In the genomic region with DNA sequence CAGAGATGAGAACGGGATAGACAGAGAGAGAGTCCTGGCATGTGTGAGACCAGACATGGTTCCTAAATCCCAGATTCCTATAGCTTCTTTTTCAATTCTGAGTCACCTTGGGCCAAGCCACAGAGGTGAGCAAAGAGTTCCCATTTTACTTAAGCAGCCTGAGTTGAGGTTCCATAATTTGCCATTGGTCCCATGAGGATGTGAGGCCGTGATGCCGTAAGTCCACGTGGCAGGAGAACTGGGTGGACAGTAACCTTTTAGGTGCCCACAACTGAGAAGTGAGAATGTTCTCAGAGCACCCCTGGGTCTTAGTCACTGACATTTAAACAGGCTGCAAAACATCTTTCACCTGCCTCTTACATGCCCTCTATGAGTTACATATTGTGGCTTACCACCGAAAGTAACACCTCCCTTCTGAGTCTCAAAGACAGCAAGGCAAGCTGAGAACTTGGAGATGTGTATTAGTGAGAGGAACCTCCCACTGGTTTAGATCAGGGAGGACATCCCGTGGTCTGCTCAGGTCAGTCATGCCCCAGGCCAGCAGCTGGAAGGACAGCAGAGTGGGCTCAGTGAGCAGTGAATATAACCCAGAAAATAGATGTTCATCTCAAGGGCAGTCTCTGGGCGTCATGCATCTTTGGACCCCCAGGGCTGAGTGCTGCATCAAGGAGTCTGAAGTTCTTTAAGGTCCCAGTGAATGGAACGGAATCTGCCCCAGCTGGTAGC, we compare ENCODE assay signal across 1 cellular context.
TF ChIP-seq lines count a peak whose summit lies in the region.

No MANE protein-coding gene starts in this region.

TF ChIP-seq in GM12878, 131 proteins besides CTCF, POLR2A, EP300 and RAD21 (continued from another document and continues in another):
- TF ChIP-seq, protein P1, sequence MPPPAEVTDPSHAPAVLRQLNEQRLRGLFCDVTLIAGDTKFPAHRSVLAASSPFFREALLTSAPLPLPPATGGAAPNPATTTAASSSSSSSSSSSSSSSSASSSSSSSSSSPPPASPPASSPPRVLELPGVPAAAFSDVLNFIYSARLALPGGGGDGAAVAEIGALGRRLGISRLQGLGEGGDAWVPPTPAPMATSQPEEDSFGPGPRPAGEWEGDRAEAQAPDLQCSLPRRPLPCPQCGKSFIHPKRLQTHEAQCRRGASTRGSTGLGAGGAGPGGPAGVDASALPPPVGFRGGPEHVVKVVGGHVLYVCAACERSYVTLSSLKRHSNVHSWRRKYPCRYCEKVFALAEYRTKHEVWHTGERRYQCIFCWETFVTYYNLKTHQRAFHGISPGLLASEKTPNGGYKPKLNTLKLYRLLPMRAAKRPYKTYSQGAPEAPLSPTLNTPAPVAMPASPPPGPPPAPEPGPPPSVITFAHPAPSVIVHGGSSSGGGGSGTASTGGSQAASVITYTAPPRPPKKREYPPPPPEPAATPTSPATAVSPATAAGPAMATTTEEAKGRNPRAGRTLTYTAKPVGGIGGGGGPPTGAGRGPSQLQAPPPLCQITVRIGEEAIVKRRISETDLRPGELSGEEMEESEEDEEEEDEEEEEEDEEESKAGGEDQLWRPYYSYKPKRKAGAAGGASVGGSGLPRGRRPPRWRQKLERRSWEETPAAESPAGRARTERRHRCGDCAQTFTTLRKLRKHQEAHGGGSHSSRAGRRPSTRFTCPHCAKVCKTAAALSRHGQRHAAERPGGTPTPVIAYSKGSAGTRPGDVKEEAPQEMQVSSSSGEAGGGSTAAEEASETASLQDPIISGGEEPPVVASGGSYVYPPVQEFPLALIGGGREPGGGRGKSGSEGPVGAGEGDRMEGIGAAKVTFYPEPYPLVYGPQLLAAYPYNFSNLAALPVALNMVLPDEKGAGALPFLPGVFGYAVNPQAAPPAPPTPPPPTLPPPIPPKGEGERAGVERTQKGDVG (CRISPR knock-in tag; IDR thresholded peaks at IDR 0.05), result no peak
- TF ChIP-seq PML (IDR thresholded peaks at IDR 0.05; ENCODE audit: low read length), result peak; percentile 83; the same call in 1 of the 2 replicates
- peak; percentile 98 for TF ChIP-seq PAX5 (IDR thresholded peaks at IDR 0.05; ENCODE audit: borderline replicate concordance, low read depth, low read length)
- TF ChIP-seq, protein P2, sequence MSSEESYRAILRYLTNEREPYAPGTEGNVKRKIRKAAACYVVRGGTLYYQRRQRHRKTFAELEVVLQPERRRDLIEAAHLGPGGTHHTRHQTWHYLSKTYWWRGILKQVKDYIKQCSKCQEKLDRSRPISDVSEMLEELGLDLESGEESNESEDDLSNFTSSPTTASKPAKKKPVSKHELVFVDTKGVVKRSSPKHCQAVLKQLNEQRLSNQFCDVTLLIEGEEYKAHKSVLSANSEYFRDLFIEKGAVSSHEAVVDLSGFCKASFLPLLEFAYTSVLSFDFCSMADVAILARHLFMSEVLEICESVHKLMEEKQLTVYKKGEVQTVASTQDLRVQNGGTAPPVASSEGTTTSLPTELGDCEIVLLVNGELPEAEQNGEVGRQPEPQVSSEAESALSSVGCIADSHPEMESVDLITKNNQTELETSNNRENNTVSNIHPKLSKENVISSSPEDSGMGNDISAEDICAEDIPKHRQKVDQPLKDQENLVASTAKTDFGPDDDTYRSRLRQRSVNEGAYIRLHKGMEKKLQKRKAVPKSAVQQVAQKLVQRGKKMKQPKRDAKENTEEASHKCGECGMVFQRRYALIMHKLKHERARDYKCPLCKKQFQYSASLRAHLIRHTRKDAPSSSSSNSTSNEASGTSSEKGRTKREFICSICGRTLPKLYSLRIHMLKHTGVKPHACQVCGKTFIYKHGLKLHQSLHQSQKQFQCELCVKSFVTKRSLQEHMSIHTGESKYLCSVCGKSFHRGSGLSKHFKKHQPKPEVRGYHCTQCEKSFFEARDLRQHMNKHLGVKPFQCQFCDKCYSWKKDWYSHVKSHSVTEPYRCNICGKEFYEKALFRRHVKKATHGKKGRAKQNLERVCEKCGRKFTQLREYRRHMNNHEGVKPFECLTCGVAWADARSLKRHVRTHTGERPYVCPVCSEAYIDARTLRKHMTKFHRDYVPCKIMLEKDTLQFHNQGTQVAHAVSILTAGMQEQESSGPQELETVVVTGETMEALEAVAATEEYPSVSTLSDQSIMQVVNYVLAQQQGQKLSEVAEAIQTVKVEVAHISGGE (CRISPR knock-in tag; IDR thresholded peaks at IDR 0.05), result no peak
- TF ChIP-seq, protein P3, sequence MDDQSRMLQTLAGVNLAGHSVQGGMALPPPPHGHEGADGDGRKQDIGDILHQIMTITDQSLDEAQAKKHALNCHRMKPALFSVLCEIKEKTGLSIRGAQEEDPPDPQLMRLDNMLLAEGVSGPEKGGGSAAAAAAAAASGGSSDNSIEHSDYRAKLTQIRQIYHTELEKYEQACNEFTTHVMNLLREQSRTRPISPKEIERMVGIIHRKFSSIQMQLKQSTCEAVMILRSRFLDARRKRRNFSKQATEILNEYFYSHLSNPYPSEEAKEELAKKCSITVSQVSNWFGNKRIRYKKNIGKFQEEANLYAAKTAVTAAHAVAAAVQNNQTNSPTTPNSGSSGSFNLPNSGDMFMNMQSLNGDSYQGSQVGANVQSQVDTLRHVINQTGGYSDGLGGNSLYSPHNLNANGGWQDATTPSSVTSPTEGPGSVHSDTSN (IDR thresholded peaks at IDR 0.05; ENCODE audit: insufficient replicate concordance, low read depth, low read length), result peak; percentile 71
- TF ChIP-seq EZH2 (IDR thresholded peaks at IDR 0.05; ENCODE audit: borderline replicate concordance, control insufficient read depth, low read depth, low read length), result no peak
- peak; percentile 82 for TF ChIP-seq POLR2AphosphoS5 (IDR thresholded peaks at IDR 0.05; ENCODE audit: low read length)
- TF ChIP-seq, protein P4, sequence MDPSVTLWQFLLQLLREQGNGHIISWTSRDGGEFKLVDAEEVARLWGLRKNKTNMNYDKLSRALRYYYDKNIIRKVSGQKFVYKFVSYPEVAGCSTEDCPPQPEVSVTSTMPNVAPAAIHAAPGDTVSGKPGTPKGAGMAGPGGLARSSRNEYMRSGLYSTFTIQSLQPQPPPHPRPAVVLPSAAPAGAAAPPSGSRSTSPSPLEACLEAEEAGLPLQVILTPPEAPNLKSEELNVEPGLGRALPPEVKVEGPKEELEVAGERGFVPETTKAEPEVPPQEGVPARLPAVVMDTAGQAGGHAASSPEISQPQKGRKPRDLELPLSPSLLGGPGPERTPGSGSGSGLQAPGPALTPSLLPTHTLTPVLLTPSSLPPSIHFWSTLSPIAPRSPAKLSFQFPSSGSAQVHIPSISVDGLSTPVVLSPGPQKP (IDR thresholded peaks at IDR 0.05; ENCODE audit: low read depth, low read length), result no peak
- TF ChIP-seq, protein P5, sequence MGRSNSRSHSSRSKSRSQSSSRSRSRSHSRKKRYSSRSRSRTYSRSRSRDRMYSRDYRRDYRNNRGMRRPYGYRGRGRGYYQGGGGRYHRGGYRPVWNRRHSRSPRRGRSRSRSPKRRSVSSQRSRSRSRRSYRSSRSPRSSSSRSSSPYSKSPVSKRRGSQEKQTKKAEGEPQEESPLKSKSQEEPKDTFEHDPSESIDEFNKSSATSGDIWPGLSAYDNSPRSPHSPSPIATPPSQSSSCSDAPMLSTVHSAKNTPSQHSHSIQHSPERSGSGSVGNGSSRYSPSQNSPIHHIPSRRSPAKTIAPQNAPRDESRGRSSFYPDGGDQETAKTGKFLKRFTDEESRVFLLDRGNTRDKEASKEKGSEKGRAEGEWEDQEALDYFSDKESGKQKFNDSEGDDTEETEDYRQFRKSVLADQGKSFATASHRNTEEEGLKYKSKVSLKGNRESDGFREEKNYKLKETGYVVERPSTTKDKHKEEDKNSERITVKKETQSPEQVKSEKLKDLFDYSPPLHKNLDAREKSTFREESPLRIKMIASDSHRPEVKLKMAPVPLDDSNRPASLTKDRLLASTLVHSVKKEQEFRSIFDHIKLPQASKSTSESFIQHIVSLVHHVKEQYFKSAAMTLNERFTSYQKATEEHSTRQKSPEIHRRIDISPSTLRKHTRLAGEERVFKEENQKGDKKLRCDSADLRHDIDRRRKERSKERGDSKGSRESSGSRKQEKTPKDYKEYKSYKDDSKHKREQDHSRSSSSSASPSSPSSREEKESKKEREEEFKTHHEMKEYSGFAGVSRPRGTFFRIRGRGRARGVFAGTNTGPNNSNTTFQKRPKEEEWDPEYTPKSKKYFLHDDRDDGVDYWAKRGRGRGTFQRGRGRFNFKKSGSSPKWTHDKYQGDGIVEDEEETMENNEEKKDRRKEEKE (IDR thresholded peaks at IDR 0.05), result no peak
- TF ChIP-seq, protein P6, sequence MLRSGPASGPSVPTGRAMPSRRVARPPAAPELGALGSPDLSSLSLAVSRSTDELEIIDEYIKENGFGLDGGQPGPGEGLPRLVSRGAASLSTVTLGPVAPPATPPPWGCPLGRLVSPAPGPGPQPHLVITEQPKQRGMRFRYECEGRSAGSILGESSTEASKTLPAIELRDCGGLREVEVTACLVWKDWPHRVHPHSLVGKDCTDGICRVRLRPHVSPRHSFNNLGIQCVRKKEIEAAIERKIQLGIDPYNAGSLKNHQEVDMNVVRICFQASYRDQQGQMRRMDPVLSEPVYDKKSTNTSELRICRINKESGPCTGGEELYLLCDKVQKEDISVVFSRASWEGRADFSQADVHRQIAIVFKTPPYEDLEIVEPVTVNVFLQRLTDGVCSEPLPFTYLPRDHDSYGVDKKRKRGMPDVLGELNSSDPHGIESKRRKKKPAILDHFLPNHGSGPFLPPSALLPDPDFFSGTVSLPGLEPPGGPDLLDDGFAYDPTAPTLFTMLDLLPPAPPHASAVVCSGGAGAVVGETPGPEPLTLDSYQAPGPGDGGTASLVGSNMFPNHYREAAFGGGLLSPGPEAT (IDR thresholded peaks at IDR 0.05; ENCODE audit: low read depth), result peak; percentile 98
- TF ChIP-seq GABPA (IDR thresholded peaks at IDR 0.05; ENCODE audit: low read depth), result no peak
- TF ChIP-seq, protein P7, sequence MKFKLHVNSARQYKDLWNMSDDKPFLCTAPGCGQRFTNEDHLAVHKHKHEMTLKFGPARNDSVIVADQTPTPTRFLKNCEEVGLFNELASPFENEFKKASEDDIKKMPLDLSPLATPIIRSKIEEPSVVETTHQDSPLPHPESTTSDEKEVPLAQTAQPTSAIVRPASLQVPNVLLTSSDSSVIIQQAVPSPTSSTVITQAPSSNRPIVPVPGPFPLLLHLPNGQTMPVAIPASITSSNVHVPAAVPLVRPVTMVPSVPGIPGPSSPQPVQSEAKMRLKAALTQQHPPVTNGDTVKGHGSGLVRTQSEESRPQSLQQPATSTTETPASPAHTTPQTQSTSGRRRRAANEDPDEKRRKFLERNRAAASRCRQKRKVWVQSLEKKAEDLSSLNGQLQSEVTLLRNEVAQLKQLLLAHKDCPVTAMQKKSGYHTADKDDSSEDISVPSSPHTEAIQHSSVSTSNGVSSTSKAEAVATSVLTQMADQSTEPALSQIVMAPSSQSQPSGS (IDR thresholded peaks at IDR 0.05; ENCODE audit: low read length), result peak; percentile 98
- TF ChIP-seq, protein P8, sequence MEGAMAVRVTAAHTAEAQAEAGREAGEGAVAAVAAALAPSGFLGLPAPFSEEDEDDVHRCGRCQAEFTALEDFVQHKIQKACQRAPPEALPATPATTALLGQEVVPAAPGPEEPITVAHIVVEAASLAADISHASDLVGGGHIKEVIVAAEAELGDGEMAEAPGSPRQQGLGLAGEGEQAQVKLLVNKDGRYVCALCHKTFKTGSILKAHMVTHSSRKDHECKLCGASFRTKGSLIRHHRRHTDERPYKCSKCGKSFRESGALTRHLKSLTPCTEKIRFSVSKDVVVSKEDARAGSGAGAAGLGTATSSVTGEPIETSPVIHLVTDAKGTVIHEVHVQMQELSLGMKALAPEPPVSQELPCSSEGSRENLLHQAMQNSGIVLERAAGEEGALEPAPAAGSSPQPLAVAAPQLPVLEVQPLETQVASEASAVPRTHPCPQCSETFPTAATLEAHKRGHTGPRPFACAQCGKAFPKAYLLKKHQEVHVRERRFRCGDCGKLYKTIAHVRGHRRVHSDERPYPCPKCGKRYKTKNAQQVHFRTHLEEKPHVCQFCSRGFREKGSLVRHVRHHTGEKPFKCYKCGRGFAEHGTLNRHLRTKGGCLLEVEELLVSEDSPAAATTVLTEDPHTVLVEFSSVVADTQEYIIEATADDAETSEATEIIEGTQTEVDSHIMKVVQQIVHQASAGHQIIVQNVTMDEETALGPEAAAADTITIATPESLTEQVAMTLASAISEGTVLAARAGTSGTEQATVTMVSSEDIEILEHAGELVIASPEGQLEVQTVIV (IDR thresholded peaks at IDR 0.05; ENCODE audit: borderline replicate concordance, partially characterized antibody), result no peak
- TF ChIP-seq TCF7 (IDR thresholded peaks at IDR 0.05; ENCODE audit: borderline replicate concordance), result no peak
- TF ChIP-seq TAF1 (IDR thresholded peaks at IDR 0.05; ENCODE audit: borderline replicate concordance, low read depth, low read length), result peak; percentile 63; the same call in 1 of the 2 replicates
- no peak for TF ChIP-seq KDM1A (IDR thresholded peaks at IDR 0.05; ENCODE audit: borderline replicate concordance)
- peak; percentile 69 for TF ChIP-seq CREB1 (IDR thresholded peaks at IDR 0.05; ENCODE audit: low read depth)
- no peak for TF ChIP-seq CHD4 (IDR thresholded peaks at IDR 0.05)
- TF ChIP-seq, protein P9, sequence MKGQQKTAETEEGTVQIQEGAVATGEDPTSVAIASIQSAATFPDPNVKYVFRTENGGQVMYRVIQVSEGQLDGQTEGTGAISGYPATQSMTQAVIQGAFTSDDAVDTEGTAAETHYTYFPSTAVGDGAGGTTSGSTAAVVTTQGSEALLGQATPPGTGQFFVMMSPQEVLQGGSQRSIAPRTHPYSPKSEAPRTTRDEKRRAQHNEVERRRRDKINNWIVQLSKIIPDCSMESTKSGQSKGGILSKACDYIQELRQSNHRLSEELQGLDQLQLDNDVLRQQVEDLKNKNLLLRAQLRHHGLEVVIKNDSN (IDR thresholded peaks at IDR 0.05; ENCODE audit: borderline replicate concordance, extremely low read length, insufficient read depth, low read depth, low read length), result peak; percentile 11
- TF ChIP-seq HDAC6 (IDR thresholded peaks at IDR 0.05; ENCODE audit: unreplicated experiment), result no peak
- TF ChIP-seq CHD2 (IDR thresholded peaks at IDR 0.05; ENCODE audit: borderline replicate concordance, low read depth, low read length), result peak; percentile 85
- peak; percentile 89 for TF ChIP-seq EED (IDR thresholded peaks at IDR 0.05; ENCODE audit: low read depth)
- TF ChIP-seq, protein P10, sequence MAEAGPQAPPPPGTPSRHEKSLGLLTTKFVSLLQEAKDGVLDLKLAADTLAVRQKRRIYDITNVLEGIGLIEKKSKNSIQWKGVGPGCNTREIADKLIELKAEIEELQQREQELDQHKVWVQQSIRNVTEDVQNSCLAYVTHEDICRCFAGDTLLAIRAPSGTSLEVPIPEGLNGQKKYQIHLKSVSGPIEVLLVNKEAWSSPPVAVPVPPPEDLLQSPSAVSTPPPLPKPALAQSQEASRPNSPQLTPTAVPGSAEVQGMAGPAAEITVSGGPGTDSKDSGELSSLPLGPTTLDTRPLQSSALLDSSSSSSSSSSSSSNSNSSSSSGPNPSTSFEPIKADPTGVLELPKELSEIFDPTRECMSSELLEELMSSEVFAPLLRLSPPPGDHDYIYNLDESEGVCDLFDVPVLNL (IDR thresholded peaks at IDR 0.05; ENCODE audit: low read depth, low read length), result no peak
- TF ChIP-seq MYB (IDR thresholded peaks at IDR 0.05; ENCODE audit: borderline replicate concordance, low read depth, low read length), result peak; percentile 80
- TF ChIP-seq JUNB (IDR thresholded peaks at IDR 0.05), result peak; percentile 62
- TF ChIP-seq ZNF622 (IDR thresholded peaks at IDR 0.05), result no peak
- TF ChIP-seq SMC3 (IDR thresholded peaks at IDR 0.05; ENCODE audit: borderline replicate concordance, low read length), result peak; percentile 49; the same call in 1 of the 2 replicates
- TF ChIP-seq SIN3A (IDR thresholded peaks at IDR 0.05; ENCODE audit: low read depth, low read length), result peak; percentile 19; the same call in 1 of the 2 replicates
- TF ChIP-seq ASH2L (IDR thresholded peaks at IDR 0.05; ENCODE audit: borderline replicate concordance, low read depth), result no peak
- TF ChIP-seq PAX8 (IDR thresholded peaks at IDR 0.05), result no peak
- no peak for TF ChIP-seq NR2C1 (IDR thresholded peaks at IDR 0.05)
- TF ChIP-seq RBBP5 (conservative IDR thresholded peaks at IDR 0.05), result no peak
- no peak for TF ChIP-seq NFYA (IDR thresholded peaks at IDR 0.05; ENCODE audit: borderline replicate concordance, low read depth, low read length)
- 0 out of 2 replicates have a peak, but pooled peaks have one; percentile 15 for TF ChIP-seq STAT1 (conservative IDR thresholded peaks at IDR 0.05)
